8 cellular contexts compared by ENCODE assay signal in the genomic region with DNA sequence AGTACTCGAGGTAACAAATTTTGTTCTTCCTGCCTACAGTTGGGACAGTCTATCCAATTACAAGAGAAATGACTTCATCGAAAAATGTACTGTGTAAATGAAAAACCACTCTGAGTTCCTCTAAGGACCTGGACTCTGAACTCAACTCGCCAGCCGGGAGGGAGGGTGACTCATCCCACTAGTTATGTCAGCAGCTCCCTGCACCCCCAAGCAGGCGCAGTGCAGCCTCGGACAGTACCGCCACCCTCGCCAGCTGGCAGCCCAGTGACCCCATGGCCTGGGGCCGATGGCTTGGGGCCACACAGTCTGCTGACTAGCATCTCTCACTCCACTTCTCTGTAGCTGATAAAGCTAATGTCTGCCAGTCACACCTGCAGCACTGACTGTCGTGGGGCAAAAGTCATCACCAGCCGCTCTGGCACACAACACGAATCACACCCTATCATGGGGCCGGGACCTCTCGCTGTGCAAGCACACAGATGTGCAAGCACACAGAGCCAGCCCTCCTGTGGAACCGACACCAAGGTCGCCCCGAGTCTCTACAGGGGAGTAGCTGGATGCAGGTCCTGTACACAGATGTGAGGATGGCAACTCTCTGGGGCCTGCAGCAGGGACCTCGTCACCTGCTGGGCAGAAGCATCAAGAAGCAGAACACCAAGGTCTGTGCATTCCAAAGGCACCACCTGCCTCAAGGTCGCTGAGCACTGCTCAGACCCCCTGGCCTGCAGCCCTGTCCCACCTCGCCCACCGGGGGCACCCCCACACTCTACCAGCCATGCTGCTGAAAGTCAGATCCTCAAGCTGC. TPM values are rescaled to one million over a fixed set of nuclear protein-coding genes. Genes with fewer than 3 reads are reported as not detected.
DNase-seq lines count a peak whose midpoint lies in the region; ATAC-seq and TF ChIP-seq lines count a peak whose summit lies in the region.

No MANE protein-coding gene starts in this region.

- TF ChIP-seq POLR2A in gastroesophageal sphincter (IDR thresholded peaks at IDR 0.05): no peak

- no peaks in the 10 kb centered on the region for H3K9me3 Mint-ChIP-seq in activated naive CD4-positive, alpha-beta T cell treated with anti-CD3 and anti-CD28 coated beads, Interleukin-2, amount 50 U/mL, for 24 hours

- peak; percentile 92 for DNase-seq in CD1c-positive myeloid dendritic cell (ENCODE audit: extremely low spot score)
- DNase-seq in NCI-H2196 (lab: John Stamatoyannopoulos, UW; ENCODE audit: unreplicated experiment): peak; percentile 96
- peak; percentile 88 for DNase-seq in occipital lobe (lab: John Stamatoyannopoulos, UW)
- no peak for DNase-seq in NCI-H526 treated with DMSO at 0.1 percent for 48 hours (lab: John Stamatoyannopoulos, UW)

- ATAC-seq in gastroesophageal sphincter (peak; percentile 99), HG03139 (IDR thresholded peaks at IDR 0.05; ENCODE audit: unreplicated experiment) (no peak), HG03097 (IDR thresholded peaks at IDR 0.05; ENCODE audit: low FRiP score, unreplicated experiment) (no peak)

- H3K4me1 ChIP-seq in gastroesophageal sphincter: peaks cover 2 to 95% (median 58%) of the 10 kb centered on the region in 3 donors

- no peaks in the 10 kb centered on the region for H3K9me3 ChIP-seq in gastroesophageal sphincter

- H3K27ac ChIP-seq in gastroesophageal sphincter: peak overlapping the region; percentile 92 to 100 (median 98)

- 0 to 19% methylated on average over 4 to 9 of the region's 21 CpGs for WGBS in gastroesophageal sphincter (ENCODE audit: low coverage in 1 of 2), 2 donors

- peak overlapping the region; percentile 28 for H3K4me3 Mint-ChIP-seq in activated naive CD4-positive, alpha-beta T cell treated with anti-CD3 and anti-CD28 coated beads, Interleukin-2, amount 50 U/mL, for 24 hours

- TF ChIP-seq CTCF in gastroesophageal sphincter (IDR thresholded peaks at IDR 0.05): no peak

- peak overlapping the region in 1 of 2 donors; percentile 30 for H3K4me3 ChIP-seq in gastroesophageal sphincter

- H3K4me1 Mint-ChIP-seq in activated naive CD4-positive, alpha-beta T cell treated with anti-CD3 and anti-CD28 coated beads, Interleukin-2, amount 50 U/mL, for 24 hours: peaks cover 67% of the 10 kb centered on the region

- peaks cover 0 to 64% of the 10 kb centered on the region in 2 donors for H3K36me3 ChIP-seq in gastroesophageal sphincter

- no peaks in the 10 kb centered on the region for H3K27me3 ChIP-seq in gastroesophageal sphincter

- TF ChIP-seq EP300 in gastroesophageal sphincter (IDR thresholded peaks at IDR 0.05): no peak

- no peaks in the 10 kb centered on the region for H3K27me3 Mint-ChIP-seq in activated naive CD4-positive, alpha-beta T cell treated with anti-CD3 and anti-CD28 coated beads, Interleukin-2, amount 50 U/mL, for 24 hours

- peaks cover 9% of the 10 kb centered on the region for H3K36me3 Mint-ChIP-seq in activated naive CD4-positive, alpha-beta T cell treated with anti-CD3 and anti-CD28 coated beads, Interleukin-2, amount 50 U/mL, for 24 hours

- peak overlapping the region; percentile 49 for H3K27ac Mint-ChIP-seq in activated naive CD4-positive, alpha-beta T cell treated with anti-CD3 and anti-CD28 coated beads, Interleukin-2, amount 50 U/mL, for 24 hours

RNA-seq across cellular contexts. Expression of a gene that starts 5.7 kb away (rescaled TPM):
- total RNA-seq in gastroesophageal sphincter: 10 to 100 TPM; 23.4 to 92.1 (median 72.4) TPM
- total RNA-seq in occipital lobe: 23.9 TPM

RNA-seq across cellular contexts. Expression of a gene that starts 38.9 kb away (rescaled TPM):
- total RNA-seq in gastroesophageal sphincter (10 to 100 TPM; 11.2 to 38.5 (median 22.1) TPM), occipital lobe (4.2 TPM)

RNA-seq across cellular contexts. Expression of a gene that starts 49.6 kb away (rescaled TPM):
- total RNA-seq in gastroesophageal sphincter (1 to 10 TPM in 1 of 4 donors, under 1 TPM in 2, not detected in 1; 0.58 to 1.7 (median 0.94) TPM), occipital lobe (not detected)

RNA-seq across cellular contexts. Expression of a gene that starts 55.1 kb away (rescaled TPM):
- 10 to 100 TPM in 3 of 4 donors, 1 to 10 TPM in 1; 6.5 to 28.2 (median 16.2) TPM for total RNA-seq in gastroesophageal sphincter
- 18.6 TPM for total RNA-seq in occipital lobe
